In the genomic region with DNA sequence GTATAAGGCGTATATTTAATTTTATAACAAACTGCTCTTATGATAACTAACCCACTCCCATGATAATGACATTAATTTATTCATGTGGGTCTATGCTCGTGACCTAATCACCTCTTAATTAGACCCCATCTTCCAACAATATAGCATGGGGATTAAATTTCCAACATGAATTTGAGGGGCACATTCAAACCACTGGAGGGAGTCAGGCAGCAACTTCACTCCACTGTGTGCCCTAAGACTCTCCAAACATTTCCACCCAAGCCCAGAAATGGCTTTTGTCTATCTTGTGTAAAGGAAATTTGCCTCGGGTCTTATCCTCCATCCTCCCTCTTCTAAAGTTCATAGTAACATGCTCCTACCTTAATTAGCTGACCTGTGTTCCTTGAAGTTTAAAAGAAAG, we compare ENCODE assay signal across 19 cellular contexts.
"Had no signal": no experiment of that assay in that cellular context is flagged by ENCODE, and none has a peak within 500 bp of the region (broad histone marks: within the 10 kb centered on the region; RNA-seq: fewer than 3 reads in every experiment).

No MANE protein-coding gene starts in this region.

- H3K4me3 Mint-ChIP-seq: activated naive CD4-positive, alpha-beta T cell treated with anti-CD3 and anti-CD28 coated beads, Interleukin-2, amount 50 U/mL, for 24 hours; stimulated activated naive CD8-positive, alpha-beta T cell treated with anti-CD3 and anti-CD28 coated beads, Interleukin-15, amount 100 ng/mL, for 72 hours had no signal

- H3K27ac ChIP-seq: ascending aorta, gastrocnemius medialis, left lung, psoas muscle, right lobe of liver, suprapubic skin, uterus, WERI-Rb-1 had no signal

- H3K4me1 Mint-ChIP-seq: activated naive CD4-positive, alpha-beta T cell treated with anti-CD3 and anti-CD28 coated beads, Interleukin-2, amount 50 U/mL, for 24 hours; stimulated activated naive CD8-positive, alpha-beta T cell treated with anti-CD3 and anti-CD28 coated beads, Interleukin-15, amount 100 ng/mL, for 72 hours had no signal

- H3K36me3 ChIP-seq: ascending aorta, gastrocnemius medialis, left lung, right lobe of liver, suprapubic skin, transverse colon, uterus, WERI-Rb-1 had no signal

- DNase-seq: activated CD4-positive, alpha-beta T cell treated with anti-CD3 and anti-CD28 coated beads, Interleukin-2, amount 50 U/mL, for 4 hours; activated gamma-delta T cell; dermis blood vessel endothelial cell; effector memory CD4-positive, alpha-beta T cell; gastrocnemius medialis; head of caudate nucleus; left lung; psoas muscle; right lobe of liver; small intestine; stimulated activated CD4-positive, alpha-beta T cell treated with anti-CD3 and anti-CD28 coated beads, Interleukin-4, amount 100 ng/mL, for 1 hour; stimulated activated naive CD8-positive, alpha-beta T cell treated with anti-CD3 and anti-CD28 coated beads, Interleukin-15, amount 100 ng/mL, for 72 hours; T-helper 2 cell; transverse colon; uterus; WERI-Rb-1 had no signal

- H3K36me3 Mint-ChIP-seq: activated naive CD4-positive, alpha-beta T cell treated with anti-CD3 and anti-CD28 coated beads, Interleukin-2, amount 50 U/mL, for 24 hours had no signal

- H3K27me3 ChIP-seq: ascending aorta, gastrocnemius medialis, left lung, right lobe of liver, suprapubic skin, transverse colon, uterus had no signal

- ATAC-seq: gastrocnemius medialis; left lung; psoas muscle; right lobe of liver; stimulated activated naive CD8-positive, alpha-beta T cell treated with anti-CD3 and anti-CD28 coated beads, Interleukin-15, amount 100 ng/mL, for 72 hours had no signal

- H3K4me1 ChIP-seq: ascending aorta, gastrocnemius medialis, left lung, psoas muscle, right lobe of liver, suprapubic skin, uterus had no signal

- H3K9me3 Mint-ChIP-seq: activated naive CD4-positive, alpha-beta T cell treated with anti-CD3 and anti-CD28 coated beads, Interleukin-2, amount 50 U/mL, for 24 hours; stimulated activated naive CD8-positive, alpha-beta T cell treated with anti-CD3 and anti-CD28 coated beads, Interleukin-15, amount 100 ng/mL, for 72 hours had no signal

- H3K4me3 ChIP-seq: ascending aorta, gastrocnemius medialis, left lung, psoas muscle, right lobe of liver, suprapubic skin, transverse colon, uterus had no signal

- H3K27me3 Mint-ChIP-seq: stimulated activated naive CD8-positive, alpha-beta T cell treated with anti-CD3 and anti-CD28 coated beads, Interleukin-15, amount 100 ng/mL, for 72 hours had no signal

- H3K9me3 ChIP-seq: ascending aorta, gastrocnemius medialis, left lung, psoas muscle, right lobe of liver, suprapubic skin, transverse colon, uterus had no signal

- H3K27ac Mint-ChIP-seq: activated naive CD4-positive, alpha-beta T cell treated with anti-CD3 and anti-CD28 coated beads, Interleukin-2, amount 50 U/mL, for 24 hours; stimulated activated naive CD8-positive, alpha-beta T cell treated with anti-CD3 and anti-CD28 coated beads, Interleukin-15, amount 100 ng/mL, for 72 hours had no signal
